1 cellular context compared by ENCODE assay signal in the genomic region with DNA sequence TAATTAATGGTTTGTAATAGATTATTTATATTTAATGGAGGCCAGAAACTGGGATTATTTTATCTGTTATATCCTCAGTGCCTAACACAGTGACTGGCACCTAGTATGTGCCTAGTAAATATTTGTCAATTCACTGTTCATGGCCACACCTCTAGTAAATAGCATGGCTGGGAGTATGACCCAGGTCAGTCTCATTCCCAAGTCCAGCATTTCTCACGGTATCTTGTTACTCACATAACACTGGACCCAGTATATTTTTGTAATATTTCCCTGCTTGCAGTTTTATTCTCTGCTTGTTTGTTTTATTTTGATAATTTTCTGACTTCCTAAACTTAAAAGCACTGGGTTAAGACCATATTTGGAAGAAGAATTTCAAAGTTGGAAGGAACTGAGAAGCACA.
A peak's percentile ranks its signal among the peaks of the same experiment; 100 is the strongest.
TF ChIP-seq lines count a peak whose summit lies in the region.

No MANE protein-coding gene starts in this region.

TF ChIP-seq in HepG2, 621 proteins besides CTCF, POLR2A, EP300 and RAD21 (continues in another document):
- TF ChIP-seq ZNF234 (CRISPR knock-in tag; conservative IDR thresholded peaks at IDR 0.05) (no peak), CHD2 (IDR thresholded peaks at IDR 0.05; ENCODE audit: low read depth, low read length) (no peak), MATR3 (CRISPR knock-in tag; IDR thresholded peaks at IDR 0.05) (no peak), FOXC1 (CRISPR knock-in tag; IDR thresholded peaks at IDR 0.05; ENCODE audit: borderline replicate concordance) (no peak), ZNF331 (CRISPR knock-in tag; IDR thresholded peaks at IDR 0.05) (no peak), FOXP1 (IDR thresholded peaks at IDR 0.05) (peak; percentile 59; the same call in 1 of the 2 replicates), FOXP1 (CRISPR knock-in tag; IDR thresholded peaks at IDR 0.05) (peak; percentile 92), POLR2AphosphoS2 (IDR thresholded peaks at IDR 0.05; ENCODE audit: low read depth, low read length) (no peak), SKI (IDR thresholded peaks at IDR 0.05; ENCODE audit: partially characterized antibody) (peak; percentile 61), POLR2AphosphoS5 (IDR thresholded peaks at IDR 0.05; ENCODE audit: low read depth, low read length) (no peak), ZFP62 (CRISPR knock-in tag; IDR thresholded peaks at IDR 0.05) (no peak), FOXA3 (CRISPR knock-in tag; IDR thresholded peaks at IDR 0.05) (peak; percentile 64), TAF1 (CRISPR knock-in tag; IDR thresholded peaks at IDR 0.05) (no peak), NFYB (CRISPR knock-in tag; IDR thresholded peaks at IDR 0.05) (no peak), ZFX (CRISPR knock-in tag; IDR thresholded peaks at IDR 0.05; ENCODE audit: low read depth) (no peak), SOX13 (IDR thresholded peaks at IDR 0.05) (no peak), SOX13 (CRISPR knock-in tag; conservative IDR thresholded peaks at IDR 0.05 in 1 of 2, IDR thresholded peaks at IDR 0.05 in 1 of 2) (peak in 1 of 2 experiments; percentile 14; a peak in 1 of 4 replicates), JUN (CRISPR knock-in tag; IDR thresholded peaks at IDR 0.05) (no peak), CBX5 (CRISPR knock-in tag; IDR thresholded peaks at IDR 0.05; ENCODE audit: borderline replicate concordance) (no peak), XBP1 (CRISPR knock-in tag; IDR thresholded peaks at IDR 0.05) (no peak), ZNF788 (CRISPR knock-in tag; IDR thresholded peaks at IDR 0.05; ENCODE audit: borderline replicate concordance) (no peak), CBX2 (IDR thresholded peaks at IDR 0.05; ENCODE audit: low read depth, low read length) (no peak), CBX2 (CRISPR knock-in tag; IDR thresholded peaks at IDR 0.05; ENCODE audit: low read depth) (no peak), RARA (CRISPR knock-in tag; IDR thresholded peaks at IDR 0.05) (peak; percentile 81), NR3C1 (CRISPR knock-in tag; IDR thresholded peaks at IDR 0.05) (no peak), AHR (CRISPR knock-in tag; IDR thresholded peaks at IDR 0.05) (no peak), MTF2 (CRISPR knock-in tag; IDR thresholded peaks at IDR 0.05; ENCODE audit: borderline replicate concordance) (no peak), ZNF672 (CRISPR knock-in tag; IDR thresholded peaks at IDR 0.05) (no peak), BRF2 (CRISPR knock-in tag; IDR thresholded peaks at IDR 0.05) (no peak), PAXIP1 (CRISPR knock-in tag; conservative IDR thresholded peaks at IDR 0.05) (peak; percentile 45; the same call in 1 of the 2 replicates), ZFP82 (CRISPR knock-in tag; IDR thresholded peaks at IDR 0.05; ENCODE audit: borderline replicate concordance) (no peak), TBL1XR1 (IDR thresholded peaks at IDR 0.05; ENCODE audit: borderline replicate concordance, low read length, partially characterized antibody) (peak; percentile 39), NFIC (IDR thresholded peaks at IDR 0.05; ENCODE audit: low read length) (peak; percentile 30; the same call in 1 of the 2 replicates), MEF2D (CRISPR knock-in tag; IDR thresholded peaks at IDR 0.05) (0 out of 2 replicates have a peak, but pooled peaks have one; percentile 18)
- TF ChIP-seq, protein P1, sequence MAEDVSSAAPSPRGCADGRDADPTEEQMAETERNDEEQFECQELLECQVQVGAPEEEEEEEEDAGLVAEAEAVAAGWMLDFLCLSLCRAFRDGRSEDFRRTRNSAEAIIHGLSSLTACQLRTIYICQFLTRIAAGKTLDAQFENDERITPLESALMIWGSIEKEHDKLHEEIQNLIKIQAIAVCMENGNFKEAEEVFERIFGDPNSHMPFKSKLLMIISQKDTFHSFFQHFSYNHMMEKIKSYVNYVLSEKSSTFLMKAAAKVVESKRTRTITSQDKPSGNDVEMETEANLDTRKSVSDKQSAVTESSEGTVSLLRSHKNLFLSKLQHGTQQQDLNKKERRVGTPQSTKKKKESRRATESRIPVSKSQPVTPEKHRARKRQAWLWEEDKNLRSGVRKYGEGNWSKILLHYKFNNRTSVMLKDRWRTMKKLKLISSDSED (CRISPR knock-in tag; IDR thresholded peaks at IDR 0.05), result no peak
- TF ChIP-seq, protein P2, sequence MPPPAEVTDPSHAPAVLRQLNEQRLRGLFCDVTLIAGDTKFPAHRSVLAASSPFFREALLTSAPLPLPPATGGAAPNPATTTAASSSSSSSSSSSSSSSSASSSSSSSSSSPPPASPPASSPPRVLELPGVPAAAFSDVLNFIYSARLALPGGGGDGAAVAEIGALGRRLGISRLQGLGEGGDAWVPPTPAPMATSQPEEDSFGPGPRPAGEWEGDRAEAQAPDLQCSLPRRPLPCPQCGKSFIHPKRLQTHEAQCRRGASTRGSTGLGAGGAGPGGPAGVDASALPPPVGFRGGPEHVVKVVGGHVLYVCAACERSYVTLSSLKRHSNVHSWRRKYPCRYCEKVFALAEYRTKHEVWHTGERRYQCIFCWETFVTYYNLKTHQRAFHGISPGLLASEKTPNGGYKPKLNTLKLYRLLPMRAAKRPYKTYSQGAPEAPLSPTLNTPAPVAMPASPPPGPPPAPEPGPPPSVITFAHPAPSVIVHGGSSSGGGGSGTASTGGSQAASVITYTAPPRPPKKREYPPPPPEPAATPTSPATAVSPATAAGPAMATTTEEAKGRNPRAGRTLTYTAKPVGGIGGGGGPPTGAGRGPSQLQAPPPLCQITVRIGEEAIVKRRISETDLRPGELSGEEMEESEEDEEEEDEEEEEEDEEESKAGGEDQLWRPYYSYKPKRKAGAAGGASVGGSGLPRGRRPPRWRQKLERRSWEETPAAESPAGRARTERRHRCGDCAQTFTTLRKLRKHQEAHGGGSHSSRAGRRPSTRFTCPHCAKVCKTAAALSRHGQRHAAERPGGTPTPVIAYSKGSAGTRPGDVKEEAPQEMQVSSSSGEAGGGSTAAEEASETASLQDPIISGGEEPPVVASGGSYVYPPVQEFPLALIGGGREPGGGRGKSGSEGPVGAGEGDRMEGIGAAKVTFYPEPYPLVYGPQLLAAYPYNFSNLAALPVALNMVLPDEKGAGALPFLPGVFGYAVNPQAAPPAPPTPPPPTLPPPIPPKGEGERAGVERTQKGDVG (CRISPR knock-in tag; IDR thresholded peaks at IDR 0.05; ENCODE audit: borderline replicate concordance), result no peak
- TF ChIP-seq, protein P3, sequence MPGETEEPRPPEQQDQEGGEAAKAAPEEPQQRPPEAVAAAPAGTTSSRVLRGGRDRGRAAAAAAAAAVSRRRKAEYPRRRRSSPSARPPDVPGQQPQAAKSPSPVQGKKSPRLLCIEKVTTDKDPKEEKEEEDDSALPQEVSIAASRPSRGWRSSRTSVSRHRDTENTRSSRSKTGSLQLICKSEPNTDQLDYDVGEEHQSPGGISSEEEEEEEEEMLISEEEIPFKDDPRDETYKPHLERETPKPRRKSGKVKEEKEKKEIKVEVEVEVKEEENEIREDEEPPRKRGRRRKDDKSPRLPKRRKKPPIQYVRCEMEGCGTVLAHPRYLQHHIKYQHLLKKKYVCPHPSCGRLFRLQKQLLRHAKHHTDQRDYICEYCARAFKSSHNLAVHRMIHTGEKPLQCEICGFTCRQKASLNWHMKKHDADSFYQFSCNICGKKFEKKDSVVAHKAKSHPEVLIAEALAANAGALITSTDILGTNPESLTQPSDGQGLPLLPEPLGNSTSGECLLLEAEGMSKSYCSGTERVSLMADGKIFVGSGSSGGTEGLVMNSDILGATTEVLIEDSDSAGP (CRISPR knock-in tag; IDR thresholded peaks at IDR 0.05; ENCODE audit: borderline replicate concordance), result no peak
- TF ChIP-seq, protein P4, sequence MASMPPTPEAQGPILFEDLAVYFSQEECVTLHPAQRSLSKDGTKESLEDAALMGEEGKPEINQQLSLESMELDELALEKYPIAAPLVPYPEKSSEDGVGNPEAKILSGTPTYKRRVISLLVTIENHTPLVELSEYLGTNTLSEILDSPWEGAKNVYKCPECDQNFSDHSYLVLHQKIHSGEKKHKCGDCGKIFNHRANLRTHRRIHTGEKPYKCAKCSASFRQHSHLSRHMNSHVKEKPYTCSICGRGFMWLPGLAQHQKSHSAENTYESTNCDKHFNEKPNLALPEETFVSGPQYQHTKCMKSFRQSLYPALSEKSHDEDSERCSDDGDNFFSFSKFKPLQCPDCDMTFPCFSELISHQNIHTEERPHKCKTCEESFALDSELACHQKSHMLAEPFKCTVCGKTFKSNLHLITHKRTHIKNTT (CRISPR knock-in tag; IDR thresholded peaks at IDR 0.05), result no peak
- TF ChIP-seq, protein P5, sequence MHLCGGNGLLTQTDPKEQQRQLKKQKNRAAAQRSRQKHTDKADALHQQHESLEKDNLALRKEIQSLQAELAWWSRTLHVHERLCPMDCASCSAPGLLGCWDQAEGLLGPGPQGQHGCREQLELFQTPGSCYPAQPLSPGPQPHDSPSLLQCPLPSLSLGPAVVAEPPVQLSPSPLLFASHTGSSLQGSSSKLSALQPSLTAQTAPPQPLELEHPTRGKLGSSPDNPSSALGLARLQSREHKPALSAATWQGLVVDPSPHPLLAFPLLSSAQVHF (CRISPR knock-in tag; IDR thresholded peaks at IDR 0.05), result no peak
- TF ChIP-seq, protein P6, sequence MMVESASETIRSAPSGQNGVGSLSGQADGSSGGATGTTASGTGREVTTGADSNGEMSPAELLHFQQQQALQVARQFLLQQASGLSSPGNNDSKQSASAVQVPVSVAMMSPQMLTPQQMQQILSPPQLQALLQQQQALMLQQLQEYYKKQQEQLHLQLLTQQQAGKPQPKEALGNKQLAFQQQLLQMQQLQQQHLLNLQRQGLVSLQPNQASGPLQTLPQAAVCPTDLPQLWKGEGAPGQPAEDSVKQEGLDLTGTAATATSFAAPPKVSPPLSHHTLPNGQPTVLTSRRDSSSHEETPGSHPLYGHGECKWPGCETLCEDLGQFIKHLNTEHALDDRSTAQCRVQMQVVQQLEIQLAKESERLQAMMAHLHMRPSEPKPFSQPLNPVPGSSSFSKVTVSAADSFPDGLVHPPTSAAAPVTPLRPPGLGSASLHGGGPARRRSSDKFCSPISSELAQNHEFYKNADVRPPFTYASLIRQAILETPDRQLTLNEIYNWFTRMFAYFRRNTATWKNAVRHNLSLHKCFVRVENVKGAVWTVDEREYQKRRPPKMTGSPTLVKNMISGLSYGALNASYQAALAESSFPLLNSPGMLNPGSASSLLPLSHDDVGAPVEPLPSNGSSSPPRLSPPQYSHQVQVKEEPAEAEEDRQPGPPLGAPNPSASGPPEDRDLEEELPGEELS (CRISPR knock-in tag; IDR thresholded peaks at IDR 0.05), result 0 out of 2 replicates have a peak, but pooled peaks have one; percentile 48
- TF ChIP-seq, protein P7, sequence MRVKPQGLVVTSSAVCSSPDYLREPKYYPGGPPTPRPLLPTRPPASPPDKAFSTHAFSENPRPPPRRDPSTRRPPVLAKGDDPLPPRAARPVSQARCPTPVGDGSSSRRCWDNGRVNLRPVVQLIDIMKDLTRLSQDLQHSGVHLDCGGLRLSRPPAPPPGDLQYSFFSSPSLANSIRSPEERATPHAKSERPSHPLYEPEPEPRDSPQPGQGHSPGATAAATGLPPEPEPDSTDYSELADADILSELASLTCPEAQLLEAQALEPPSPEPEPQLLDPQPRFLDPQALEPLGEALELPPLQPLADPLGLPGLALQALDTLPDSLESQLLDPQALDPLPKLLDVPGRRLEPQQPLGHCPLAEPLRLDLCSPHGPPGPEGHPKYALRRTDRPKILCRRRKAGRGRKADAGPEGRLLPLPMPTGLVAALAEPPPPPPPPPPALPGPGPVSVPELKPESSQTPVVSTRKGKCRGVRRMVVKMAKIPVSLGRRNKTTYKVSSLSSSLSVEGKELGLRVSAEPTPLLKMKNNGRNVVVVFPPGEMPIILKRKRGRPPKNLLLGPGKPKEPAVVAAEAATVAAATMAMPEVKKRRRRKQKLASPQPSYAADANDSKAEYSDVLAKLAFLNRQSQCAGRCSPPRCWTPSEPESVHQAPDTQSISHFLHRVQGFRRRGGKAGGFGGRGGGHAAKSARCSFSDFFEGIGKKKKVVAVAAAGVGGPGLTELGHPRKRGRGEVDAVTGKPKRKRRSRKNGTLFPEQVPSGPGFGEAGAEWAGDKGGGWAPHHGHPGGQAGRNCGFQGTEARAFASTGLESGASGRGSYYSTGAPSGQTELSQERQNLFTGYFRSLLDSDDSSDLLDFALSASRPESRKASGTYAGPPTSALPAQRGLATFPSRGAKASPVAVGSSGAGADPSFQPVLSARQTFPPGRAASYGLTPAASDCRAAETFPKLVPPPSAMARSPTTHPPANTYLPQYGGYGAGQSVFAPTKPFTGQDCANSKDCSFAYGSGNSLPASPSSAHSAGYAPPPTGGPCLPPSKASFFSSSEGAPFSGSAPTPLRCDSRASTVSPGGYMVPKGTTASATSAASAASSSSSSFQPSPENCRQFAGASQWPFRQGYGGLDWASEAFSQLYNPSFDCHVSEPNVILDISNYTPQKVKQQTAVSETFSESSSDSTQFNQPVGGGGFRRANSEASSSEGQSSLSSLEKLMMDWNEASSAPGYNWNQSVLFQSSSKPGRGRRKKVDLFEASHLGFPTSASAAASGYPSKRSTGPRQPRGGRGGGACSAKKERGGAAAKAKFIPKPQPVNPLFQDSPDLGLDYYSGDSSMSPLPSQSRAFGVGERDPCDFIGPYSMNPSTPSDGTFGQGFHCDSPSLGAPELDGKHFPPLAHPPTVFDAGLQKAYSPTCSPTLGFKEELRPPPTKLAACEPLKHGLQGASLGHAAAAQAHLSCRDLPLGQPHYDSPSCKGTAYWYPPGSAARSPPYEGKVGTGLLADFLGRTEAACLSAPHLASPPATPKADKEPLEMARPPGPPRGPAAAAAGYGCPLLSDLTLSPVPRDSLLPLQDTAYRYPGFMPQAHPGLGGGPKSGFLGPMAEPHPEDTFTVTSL (CRISPR knock-in tag; IDR thresholded peaks at IDR 0.05; ENCODE audit: borderline replicate concordance), result peak; percentile 56; the same call in 1 of the 2 replicates
